In genomic region chr10:14588084-14588937, GRCh38 we compare ENCODE assay signal across 8 cellular contexts.
DNase-seq lines count a peak whose midpoint lies in the region; ATAC-seq and TF ChIP-seq lines count a peak whose summit lies in the region.

No MANE protein-coding gene starts in this region.

- no peak overlapping the region for H3K27ac ChIP-seq in H9 (ENCODE audit: insufficient read length, low read depth, low read length)
- no peak overlapping the region for H3K27ac ChIP-seq in Panc1 (ENCODE audit: low read length)
- peak overlapping the region; percentile 66 to 70 for H3K27ac ChIP-seq in coronary artery
- H3K27ac ChIP-seq in muscle layer of colon (ENCODE audit: low read depth, low read length) = peak overlapping the region; percentile 56
- H3K27ac ChIP-seq in WERI-Rb-1 = no peak overlapping the region

- no peak overlapping the region for H2AK5ac ChIP-seq in H9 (ENCODE audit: insufficient read length, low read length)

- no peaks in the 10 kb centered on the region for H3K27me3 ChIP-seq in H9 (ENCODE audit: insufficient read depth, low read length)
- no peaks in the 10 kb centered on the region for H3K27me3 ChIP-seq in Panc1 (ENCODE audit: control insufficient read depth, insufficient read depth, low read length)
- no peaks in the 10 kb centered on the region for H3K27me3 ChIP-seq in muscle layer of colon (ENCODE audit: control insufficient read depth in 1 of 2, insufficient read depth in 2 of 2, low read length in 2 of 2)
- no peaks in the 10 kb centered on the region for H3K27me3 ChIP-seq in WERI-Rb-1 (ENCODE audit: insufficient read depth, low read depth, severe bottlenecking)

- peak overlapping the region in 1 of 2 experiments; percentile 18; a peak in 2 of 4 replicates for H3K4me3 ChIP-seq in Panc1 (ENCODE audit: low read depth in 2 of 2, low read length in 2 of 2)
- peak overlapping the region; percentile 6 for H3K4me3 ChIP-seq in coronary artery
- H3K4me3 ChIP-seq in muscle layer of colon (ENCODE audit: low read depth in 1 of 2, low read length in 2 of 2) = no peak overlapping the region
- no peak overlapping the region for H3K4me3 ChIP-seq in WERI-Rb-1 (ENCODE audit: low read depth, low read length)

- peaks cover 9% of the 10 kb centered on the region for H3K4me1 ChIP-seq in H9 (ENCODE audit: insufficient read depth, low read length)
- no peaks in the 10 kb centered on the region for H3K4me1 ChIP-seq in Panc1 (ENCODE audit: control insufficient read depth, insufficient read depth, low read length)
- H3K4me1 ChIP-seq in muscle layer of colon (ENCODE audit: insufficient read depth, low read length) = no peaks in the 10 kb centered on the region

- H2BK15ac ChIP-seq in H9 (ENCODE audit: low read depth, low read length) = no peak overlapping the region

- H3K9ac ChIP-seq in H9 (ENCODE audit: extremely low read depth, insufficient read length, low read length) (no peak overlapping the region), muscle layer of colon (ENCODE audit: low read length) (no peak overlapping the region)

- no peak overlapping the region for H3K4me2 ChIP-seq in H9 (ENCODE audit: insufficient read depth, insufficient read length, low read length)

- no peak overlapping the region for H2BK120ac ChIP-seq in H9 (ENCODE audit: low read depth, low read length, poor library complexity, severe bottlenecking)

- H3K56ac ChIP-seq in H9 (ENCODE audit: insufficient read length, low read depth, low read length) = no peak overlapping the region

- WGBS in H9 (ENCODE audit: extremely low coverage, insufficient read length, low lambda C conversion rate) = no CpG with 5 or more reads among the region's 13 CpGs

- peaks cover 0 to 3% (median 2%) of the 10 kb centered on the region in 3 experiments; a peak in 4 of 7 replicates for H3K36me3 Mint-ChIP-seq in H9 (ENCODE audit: insufficient read depth in 1 of 3, low read depth in 3 of 3)

- no peak overlapping the region for H3T11ph ChIP-seq in H9 (ENCODE audit: low read length)

- no peaks in the 10 kb centered on the region for H3K23me2 ChIP-seq in H9 (ENCODE audit: insufficient read length, low read depth, low read length, poor library complexity, severe bottlenecking)

- intact Hi-C loops in Panc1 (cut with micrococcal nuclease; ENCODE audit: unreplicated experiment) = no loop called here

- H3K18ac ChIP-seq in H9 (ENCODE audit: insufficient read length, low read depth, low read length) = no peak overlapping the region

- H4K8ac ChIP-seq in H9 (replicated peaks; ENCODE audit: insufficient read length, low read depth, low read length) = no peak overlapping the region

- H3K79me2 ChIP-seq in H9 (ENCODE audit: insufficient read depth, low read length) = peaks cover 3% of the 10 kb centered on the region; the same call in 1 of the 2 replicates

- TF ChIP-seq CTCF in H9 (conservative IDR thresholded peaks at IDR 0.05) (no peak), Panc1 (IDR thresholded peaks at IDR 0.05) (no peak), coronary artery (IDR thresholded peaks at IDR 0.05) (no peak), WERI-Rb-1 (IDR thresholded peaks at IDR 0.05; ENCODE audit: low read depth, low read length) (no peak)

- DNase-seq in GM04504 (ENCODE audit: low read depth) (peak; percentile 95), H9 (peak; percentile 14), Panc1 (ENCODE audit: low read depth, low spot score) (no peak), coronary artery (ENCODE audit: low spot score) (no peak), NCI-H1930 (lab: John Stamatoyannopoulos, UW) (no peak), NCI-H774 (lab: John Stamatoyannopoulos, UW) (no peak), WERI-Rb-1 (no peak)

- no peaks in the 10 kb centered on the region for H3K79me1 ChIP-seq in H9 (ENCODE audit: insufficient read depth, low read depth, low read length, poor library complexity, severe bottlenecking)

- no peak overlapping the region for H4K91ac ChIP-seq in H9 (ENCODE audit: insufficient read length, low read depth, low read length)

- H2BK12ac ChIP-seq in H9 (ENCODE audit: insufficient read length, low read depth, low read length) = no peak overlapping the region

- no peak overlapping the region for H3K23ac ChIP-seq in H9 (ENCODE audit: insufficient read length, low read depth, low read length)

- no peak overlapping the region for H2BK5ac ChIP-seq in H9 (ENCODE audit: insufficient read length, low read length)

- no peak overlapping the region for H2AFZ ChIP-seq in H9 (ENCODE audit: low read length)

- peaks cover 56 to 61% of the 10 kb centered on the region in 2 experiments for H3K4me1 Mint-ChIP-seq in H9

- no peak overlapping the region for H3K14ac ChIP-seq in H9 (ENCODE audit: insufficient read depth, low read length)

- H3K27ac Mint-ChIP-seq in H9 = peak overlapping the region; percentile 33 to 80 (median 43); a peak in 4 of 7 replicates

- H3K9me3 ChIP-seq in H9 (ENCODE audit: control insufficient read depth, low read depth, low read length) (no peaks in the 10 kb centered on the region), Panc1 (ENCODE audit: control insufficient read depth, insufficient read depth, low read depth, low read length) (no peaks in the 10 kb centered on the region), muscle layer of colon (ENCODE audit: low read length) (no peaks in the 10 kb centered on the region), WERI-Rb-1 (ENCODE audit: severe bottlenecking) (no peaks in the 10 kb centered on the region)

- POLR2A ChIA-PET in Panc1 (lab: Charles Lee) = no interaction called here

- BruUV-seq in Panc1 (replicated peaks; lab: Mats Ljungman, UMichigan) = no TSS peak

- H3K4ac ChIP-seq in H9 (ENCODE audit: low read depth, low read length) = no peak overlapping the region

- H3K9me3 Mint-ChIP-seq in H9 = no peaks in the 10 kb centered on the region

- no peak overlapping the region for H2BK20ac ChIP-seq in H9 (ENCODE audit: low read depth, low read length, poor library complexity, severe bottlenecking)

- H4K20me1 ChIP-seq in H9 (ENCODE audit: control insufficient read depth, insufficient read depth, insufficient read length) = no peaks in the 10 kb centered on the region

- H3K36me3 ChIP-seq in Panc1 (ENCODE audit: control insufficient read depth, insufficient read depth, low read length) (no peaks in the 10 kb centered on the region), muscle layer of colon (ENCODE audit: insufficient read depth, low read length) (no peaks in the 10 kb centered on the region), WERI-Rb-1 (no peaks in the 10 kb centered on the region)

- in situ Hi-C loops in Panc1 (cut with HindIII; ENCODE audit: low pct_unique_long_range_greater_than_20kb, low sequenced_read_pairs) = no loop called here

- ATAC-seq in Panc1 = peak; percentile 83

- CTCF ChIA-PET in Panc1 (lab: Charles Lee) = no interaction called here

- no peaks in the 10 kb centered on the region for H3K27me3 Mint-ChIP-seq in H9 (ENCODE audit: low read depth)

- no peak overlapping the region for H3K4me3 Mint-ChIP-seq in H9

- no peak overlapping the region for H4K5ac ChIP-seq in H9 (ENCODE audit: insufficient read length, low read depth, low read length)

Comparison
In these comparisons a context has a peak if more than half of its experiments do, and no peak if none do; other contexts are left out.
1. DNase-seq: peak in GM04504 (single experiment) and H9 (single experiment); none in Panc1 (single experiment), coronary artery (single experiment), NCI-H1930 (0 of 2), NCI-H774 (single experiment) and WERI-Rb-1 (single experiment).
2. H3K27ac ChIP-seq: peak in coronary artery (2 of 2) and muscle layer of colon (single experiment); none in H9 (single experiment), Panc1 (single experiment) and WERI-Rb-1 (single experiment).